Comparison of ENCODE assay signal across 11 cellular contexts in genomic region chr3:44883999-44884431, GRCh38. TPM values are rescaled to one million over a fixed set of nuclear protein-coding genes. Genes with fewer than 3 reads are reported as not detected.
DNase-seq lines count a peak whose midpoint lies in the region; ATAC-seq and TF ChIP-seq lines count a peak whose summit lies in the region.
"Had no signal": no experiment of that assay in that cellular context is flagged by ENCODE, and none has a peak within 500 bp of the region (broad histone marks: within the 10 kb centered on the region; RNA-seq: fewer than 3 reads in every experiment).

No MANE protein-coding gene starts in this region.

- intact Hi-C loops in PC-3 (cut with micrococcal nuclease) = loop anchor here (1.0 to 10.0 kb wide), 4 partner anchors 14 to 239 kb away; partner anchors contain the start of genes KIAA1143, KIF15 and ZNF35

- H3F3A ChIP-seq in PC-3 (ENCODE audit: low read length, unreplicated experiment) = no peaks in the 10 kb centered on the region

- H3K4me3 ChIP-seq in PC-3 (ENCODE audit: low read length) (peak overlapping the region; percentile 2; the same call in 1 of the 2 replicates), skeletal muscle cell (ENCODE audit: low read depth, low read length) (no peak overlapping the region)

- H3K4me2 ChIP-seq in PC-3 (ENCODE audit: low read length) = peak overlapping the region; percentile 56

- H4K20me1 ChIP-seq in PC-3 (ENCODE audit: low read length) = no peaks in the 10 kb centered on the region

- CTCF ChIA-PET in PC-3 (lab: Charles Lee) = no interaction called here

- H2AFZ ChIP-seq in PC-3 (ENCODE audit: low read length) = peak overlapping the region; percentile 60

- no peaks in the 10 kb centered on the region for H3K36me3 ChIP-seq in PC-3 (ENCODE audit: low read depth, low read length)

- no TSS peak for BruUV-seq in PC-3 (replicated peaks; lab: Mats Ljungman, UMichigan)

- ATAC-seq in PC-3 (peak; percentile 67), GM21529 (IDR thresholded peaks at IDR 0.05; ENCODE audit: unreplicated experiment) (no peak), HG02588 (IDR thresholded peaks at IDR 0.05; ENCODE audit: unreplicated experiment) (no peak), HG03280 (IDR thresholded peaks at IDR 0.05; ENCODE audit: unreplicated experiment) (no peak)

- no peak for TF ChIP-seq CTCF in PC-3 (conservative IDR thresholded peaks at IDR 0.05; ENCODE audit: low read depth, low read length)

- POLR2A ChIA-PET in PC-3 (lab: Charles Lee; ENCODE audit: unreplicated experiment) = interaction anchor here (0.5 to 0.7 kb wide), 2 partner anchors 22 to 259 kb away, joined by 3 to 7 read pairs; partner anchors contain the start of gene TMEM42

- no peaks in the 10 kb centered on the region for H3K9me2 ChIP-seq in PC-3 (replicated peaks; ENCODE audit: low read length)

- H3K27ac ChIP-seq in PC-3 (ENCODE audit: low read length) (peak overlapping the region; percentile 97), epithelial cell of prostate (peak overlapping the region; percentile 95)

- DNase-seq in GM04503 (ENCODE audit: low read depth) (peak; percentile 91), PC-3 (peak; percentile 99), epithelial cell of prostate (ENCODE audit: low read depth, low spot score) (peak; percentile 90), skeletal muscle cell (ENCODE audit: low read depth) (peak; percentile 98), NCI-H1092 treated with DMSO at 0.1 percent for 48 hours (lab: John Stamatoyannopoulos, UW) (no peak)
- DNase-seq: activated T-cell treated with anti-CD3 and anti-CD28 coated beads, Interleukin-2, amount 50 U/mL, for 1 hour; stimulated activated CD8-positive, alpha-beta memory T cell treated with anti-CD3 and anti-CD28 coated beads, Interleukin-4, amount 100 ng/mL, for 48 hours had no signal

- no peaks in the 10 kb centered on the region for H3K9me3 ChIP-seq in PC-3 (ENCODE audit: low read length)

- H3K4me1 ChIP-seq in PC-3 (ENCODE audit: insufficient read depth, low read length) = peaks cover 49% of the 10 kb centered on the region

- no peaks in the 10 kb centered on the region for H3K27me3 ChIP-seq in PC-3 (ENCODE audit: low read length)

- no peaks in the 10 kb centered on the region for H3K79me2 ChIP-seq in PC-3 (ENCODE audit: low read length)

- H3K9ac ChIP-seq in PC-3 (ENCODE audit: low read length) = peak overlapping the region; percentile 76

RNA-seq across cellular contexts. Expression of gene TGM4, which starts 9.6 kb away (rescaled TPM):
- 0.46 and 1.2 TPM in 2 replicates for total RNA-seq in PC-3 (2014; rRNA removed)
- total RNA-seq: frontal cortex had no signal

RNA-seq across cellular contexts. Expression of gene TMEM42, which starts 22.3 kb away (rescaled TPM):
- 6.3 and 10.2 TPM in 2 replicates for total RNA-seq in PC-3 (2014; rRNA removed)
